ENCODE assay signal across 8 cellular contexts in genomic region chr6:150301871-150302800, GRCh38.
A peak's percentile ranks its signal among the peaks of the same experiment; 100 is the strongest.
DNase-seq lines count a peak whose midpoint lies in the region; ATAC-seq and TF ChIP-seq lines count a peak whose summit lies in the region.

No MANE protein-coding gene starts in this region.

- peak overlapping the region; percentile 48 for H3K27ac Mint-ChIP-seq in activated CD4-positive, alpha-beta memory T cell treated with anti-CD3 and anti-CD28 coated beads, Interleukin-2, amount 10 ng/mL, durations not matched to agents 7 days and 5 days
- H3K27ac Mint-ChIP-seq in CD8-positive, alpha-beta T cell, result no peak overlapping the region

- no peak for TF ChIP-seq CTCF in osteoblast (IDR thresholded peaks at IDR 0.05; ENCODE audit: extremely low read depth, low read depth, low read length)
- no peak for TF ChIP-seq CTCF in thyroid gland (IDR thresholded peaks at IDR 0.05)
- no peak for TF ChIP-seq CTCF in CD8-positive, alpha-beta T cell (IDR thresholded peaks at IDR 0.05)

- H3K9me3 Mint-ChIP-seq in activated CD4-positive, alpha-beta memory T cell treated with anti-CD3 and anti-CD28 coated beads, Interleukin-2, amount 10 ng/mL, durations not matched to agents 7 days and 5 days, result peaks cover 11% of the 10 kb centered on the region
- peaks cover 9% of the 10 kb centered on the region for H3K9me3 Mint-ChIP-seq in CD8-positive, alpha-beta T cell

- peaks cover 14% of the 10 kb centered on the region for H3K4me1 Mint-ChIP-seq in activated CD4-positive, alpha-beta memory T cell treated with anti-CD3 and anti-CD28 coated beads, Interleukin-2, amount 10 ng/mL, durations not matched to agents 7 days and 5 days
- no peaks in the 10 kb centered on the region for H3K4me1 Mint-ChIP-seq in CD8-positive, alpha-beta T cell (ENCODE audit: low read depth)

- no peaks in the 10 kb centered on the region for H3K79me2 ChIP-seq in osteoblast (ENCODE audit: insufficient read depth, low read length)

- H3K4me3 Mint-ChIP-seq in activated CD4-positive, alpha-beta memory T cell treated with anti-CD3 and anti-CD28 coated beads, Interleukin-2, amount 10 ng/mL, durations not matched to agents 7 days and 5 days, result no peak overlapping the region
- no peak overlapping the region for H3K4me3 Mint-ChIP-seq in CD8-positive, alpha-beta T cell

- no peaks in the 10 kb centered on the region for H3K9me3 ChIP-seq in osteoblast (ENCODE audit: low read depth, low read length)
- no peaks in the 10 kb centered on the region for H3K9me3 ChIP-seq in thyroid gland
- no peaks in the 10 kb centered on the region for H3K9me3 ChIP-seq in CD8-positive, alpha-beta T cell (ENCODE audit: low read length)

- H3K4me3 ChIP-seq in osteoblast (ENCODE audit: insufficient read depth, low read length) (no peak overlapping the region), thyroid gland (replicated peaks in 1 of 3) (no peak overlapping the region)
- no peak overlapping the region for H3K4me3 ChIP-seq in CD8-positive, alpha-beta T cell (ENCODE audit: low read depth, low read length)

- no peaks in the 10 kb centered on the region for H3K36me3 ChIP-seq in osteoblast (ENCODE audit: insufficient read depth, low read length)
- H3K36me3 ChIP-seq in thyroid gland, result no peaks in the 10 kb centered on the region
- H3K36me3 ChIP-seq in CD8-positive, alpha-beta T cell (ENCODE audit: insufficient read depth, low read length), result no peaks in the 10 kb centered on the region

- H3K4me1 ChIP-seq in osteoblast (ENCODE audit: insufficient read depth, low read length) (peaks cover 20% of the 10 kb centered on the region), thyroid gland (peaks cover 10 to 22% of the 10 kb centered on the region in 2 donors)
- no peaks in the 10 kb centered on the region for H3K4me1 ChIP-seq in CD8-positive, alpha-beta T cell (ENCODE audit: insufficient read depth, low read length)

- DNase-seq in activated CD4-positive, alpha-beta memory T cell treated with anti-CD3 and anti-CD28 coated beads, Interleukin-2, amount 10 ng/mL, durations not matched to agents 7 days and 5 days, result no peak
- DNase-seq in osteoblast (ENCODE audit: insufficient read length, low spot score, missing footprints) (peak; percentile 88), ecto neural progenitor cell (ENCODE audit: low spot score) (no peak), thyroid gland (no peak), NCI-H1417 treated with DMSO at 0.1 percent for 48 hours (lab: John Stamatoyannopoulos, UW) (no peak)
- DNase-seq in CD8-positive, alpha-beta T cell, result no peak

- H3K27me3 Mint-ChIP-seq in activated CD4-positive, alpha-beta memory T cell treated with anti-CD3 and anti-CD28 coated beads, Interleukin-2, amount 10 ng/mL, durations not matched to agents 7 days and 5 days, result peaks cover 8% of the 10 kb centered on the region
- H3K27me3 Mint-ChIP-seq in CD8-positive, alpha-beta T cell (ENCODE audit: low read depth), result peaks cover 9% of the 10 kb centered on the region

- intact Hi-C loops in thyroid gland (cut with DNase I), result no loop called here
- intact Hi-C loops in CD8-positive, alpha-beta T cell (cut with DNase I, micrococcal nuclease), result no loop called here

- no peak overlapping the region for H2AFZ ChIP-seq in osteoblast (ENCODE audit: low read length)

- CTCF ChIA-PET in activated CD4-positive, alpha-beta memory T cell treated with anti-CD3 and anti-CD28 coated beads, Interleukin-2, amount 10 ng/mL, durations not matched to agents 7 days and 5 days (lab: Charles Lee), result interaction anchor here (0.8 to 2.4 kb wide), 3 partner anchors 116 to 231 kb away, joined by 3 to 7 read pairs (median 4); no protein-coding TSS in a partner anchor
- CTCF ChIA-PET in CD8-positive, alpha-beta T cell (lab: Charles Lee), result interaction anchor here (2.0 kb wide), 1 partner anchor 221 kb away, joined by 5 read pairs; no protein-coding TSS in a partner anchor

- H3K36me3 Mint-ChIP-seq in activated CD4-positive, alpha-beta memory T cell treated with anti-CD3 and anti-CD28 coated beads, Interleukin-2, amount 10 ng/mL, durations not matched to agents 7 days and 5 days (ENCODE audit: low read depth), result no peaks in the 10 kb centered on the region
- H3K36me3 Mint-ChIP-seq in CD8-positive, alpha-beta T cell, result no peaks in the 10 kb centered on the region

- no peak for TF ChIP-seq POLR2A in thyroid gland (IDR thresholded peaks at IDR 0.05)

- H4K20me1 ChIP-seq in osteoblast (ENCODE audit: insufficient read depth, low read length), result no peaks in the 10 kb centered on the region

- no peaks in the 10 kb centered on the region for H3K27me3 ChIP-seq in osteoblast (ENCODE audit: insufficient read depth, low read length)
- H3K27me3 ChIP-seq in thyroid gland, result no peaks in the 10 kb centered on the region
- no peaks in the 10 kb centered on the region for H3K27me3 ChIP-seq in CD8-positive, alpha-beta T cell (ENCODE audit: insufficient read depth, low read length)

- POLR2A ChIA-PET in activated CD4-positive, alpha-beta memory T cell treated with anti-CD3 and anti-CD28 coated beads, Interleukin-2, amount 10 ng/mL, durations not matched to agents 7 days and 5 days (lab: Charles Lee), result no interaction called here
- POLR2A ChIA-PET in CD8-positive, alpha-beta T cell (lab: Charles Lee), result no interaction called here

- no peak overlapping the region for H3K4me2 ChIP-seq in osteoblast (ENCODE audit: insufficient read depth, low read length)

- peak; percentile 100 for ATAC-seq in GM18868 (IDR thresholded peaks at IDR 0.05; ENCODE audit: unreplicated experiment)
- ATAC-seq in HG02981 (IDR thresholded peaks at IDR 0.05; ENCODE audit: unreplicated experiment), result peak; percentile 84
- ATAC-seq in CD8-positive, alpha-beta T cell, result no peak

- WGBS in thyroid gland, 2 donors, result 91 to 92% methylated on average over 6 of the region's 6 CpGs

- H3K27ac ChIP-seq in osteoblast (ENCODE audit: low read depth, low read length) (no peak overlapping the region), thyroid gland (peak overlapping the region in 1 of 3 donors; percentile 17)
- H3K27ac ChIP-seq in CD8-positive, alpha-beta T cell (ENCODE audit: low read depth, low read length), result no peak overlapping the region
